1 cellular context compared by ENCODE assay signal in the genomic region with DNA sequence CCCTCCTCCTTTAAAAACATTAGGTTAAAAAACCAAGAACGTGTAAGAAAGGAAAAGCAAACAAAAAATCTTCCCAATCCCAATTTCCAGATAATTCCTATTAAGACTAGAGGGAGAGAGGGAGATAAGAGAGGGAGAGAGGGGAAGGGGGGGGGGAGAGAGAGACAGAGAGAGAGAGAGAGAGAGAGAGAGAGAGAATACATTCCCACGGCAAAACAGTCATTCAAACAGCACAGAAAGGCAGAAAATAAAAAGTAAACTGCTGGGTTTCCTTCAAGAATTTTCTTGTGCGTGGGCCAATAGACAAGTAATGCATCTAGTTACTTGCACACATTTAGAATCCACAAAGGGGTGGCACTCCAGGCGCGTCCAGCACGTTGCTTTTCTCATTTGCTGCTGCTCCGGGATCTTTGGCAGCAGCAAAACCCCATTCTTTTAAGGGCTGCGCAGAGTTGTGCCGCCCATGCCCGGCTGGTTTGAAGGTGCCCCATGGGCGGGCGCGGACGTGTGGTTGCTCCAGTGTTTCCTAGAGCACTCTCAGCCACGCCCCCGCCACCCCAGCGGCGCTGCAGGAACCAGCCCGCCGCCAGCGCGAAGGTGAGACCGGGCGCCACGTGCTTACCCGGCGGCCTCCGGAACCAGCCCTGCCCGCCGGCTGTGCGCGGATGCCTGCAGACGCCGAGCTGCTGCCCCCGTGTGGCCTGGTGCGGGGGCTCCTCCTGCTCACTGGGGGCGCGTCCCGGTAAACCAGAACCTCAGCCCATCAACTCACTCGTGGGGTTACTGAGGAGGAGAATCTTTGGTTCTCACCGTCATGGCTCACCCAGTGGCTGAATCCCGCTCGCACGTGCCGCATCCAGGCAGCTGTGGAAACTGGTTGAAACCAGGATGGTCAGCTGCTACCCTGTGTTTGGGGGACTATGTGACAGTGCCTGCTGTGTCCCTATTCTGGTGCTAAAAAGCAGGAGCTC.
TF ChIP-seq lines count a peak whose summit lies in the region.

No MANE protein-coding gene starts in this region.

TF ChIP-seq in K562, 482 proteins besides CTCF, POLR2A, EP300 and RAD21 (continued from another document and continues in another):
- TF ChIP-seq NRF1 (conservative IDR thresholded peaks at IDR 0.05 in 1 of 2, IDR thresholded peaks at IDR 0.05 in 1 of 2) (0 out of 4 replicates have a peak, but pooled peaks of 1 of the 2 experiments have one; percentile 25), ZBED1 (IDR thresholded peaks at IDR 0.05) (0 out of 2 replicates have a peak, but pooled peaks have one; percentile 54), ZNF583 (CRISPR knock-in tag; IDR thresholded peaks at IDR 0.05) (no peak), ZNF444 (CRISPR knock-in tag; IDR thresholded peaks at IDR 0.05) (no peak), ZNF408 (CRISPR knock-in tag; IDR thresholded peaks at IDR 0.05; ENCODE audit: low read depth) (no peak), ZBTB1 (CRISPR knock-in tag; IDR thresholded peaks at IDR 0.05; ENCODE audit: borderline replicate concordance, low read depth) (peak; percentile 66; the same call in 1 of the 2 replicates), YY1 (IDR thresholded peaks at IDR 0.05; ENCODE audit: borderline replicate concordance in 1 of 3, control insufficient read depth in 1 of 3, extremely low read depth in 1 of 3, insufficient read depth in 3 of 3, insufficient read length in 1 of 3, insufficient replicate concordance in 2 of 3, low read depth in 1 of 3, low read length in 2 of 3) (peak in 2 of 3 experiments; percentile 31 to 44), NEUROD1 (IDR thresholded peaks at IDR 0.05; ENCODE audit: borderline replicate concordance, low read depth, low read length, partially characterized antibody) (no peak), HDAC1 (IDR thresholded peaks at IDR 0.05) (0 out of 4 replicates have a peak, but pooled peaks of 1 of the 2 experiments have one; percentile 28), GABPB1 (CRISPR knock-in tag; IDR thresholded peaks at IDR 0.05) (peak; percentile 57; the same call in 1 of the 2 replicates), NCOR1 (IDR thresholded peaks at IDR 0.05) (no peak), JUN (IDR thresholded peaks at IDR 0.05; ENCODE audit: borderline replicate concordance, low read depth, low read length) (peak; percentile 45; the same call in 1 of the 2 replicates), JUN (CRISPR knock-in tag; IDR thresholded peaks at IDR 0.05; ENCODE audit: borderline replicate concordance) (no peak), GABPA (tag; conservative IDR thresholded peaks at IDR 0.05; ENCODE audit: low read depth) (0 out of 2 replicates have a peak, but pooled peaks have one; percentile 15), ZNF212 (CRISPR knock-in tag; IDR thresholded peaks at IDR 0.05) (no peak), ZNF707 (CRISPR knock-in tag; conservative IDR thresholded peaks at IDR 0.05) (no peak), SMC3 (conservative IDR thresholded peaks at IDR 0.05; ENCODE audit: insufficient read depth, low read depth, low read length) (peak; percentile 66), ZNF263 (CRISPR knock-in tag; IDR thresholded peaks at IDR 0.05; ENCODE audit: borderline replicate concordance) (peak; percentile 44; the same call in 1 of the 2 replicates), TEAD4 (IDR thresholded peaks at IDR 0.05; ENCODE audit: low read length) (peak; percentile 25; the same call in 1 of the 2 replicates), TEAD4 (CRISPR knock-in tag; IDR thresholded peaks at IDR 0.05; ENCODE audit: borderline replicate concordance) (no peak), E2F3 (CRISPR knock-in tag; IDR thresholded peaks at IDR 0.05) (peak; percentile 70), CXXC5 (CRISPR knock-in tag; IDR thresholded peaks at IDR 0.05) (peak; percentile 80), ESRRA (IDR thresholded peaks at IDR 0.05; ENCODE audit: borderline replicate concordance, low read depth) (0 out of 2 replicates have a peak, but pooled peaks have one; percentile 15), CREB1 (IDR thresholded peaks at IDR 0.05) (no peak), CREB1 (CRISPR knock-in tag; IDR thresholded peaks at IDR 0.05) (peak; percentile 63; the same call in 1 of the 2 replicates), FOXK1 (CRISPR knock-in tag; IDR thresholded peaks at IDR 0.05; ENCODE audit: borderline replicate concordance) (0 out of 2 replicates have a peak, but pooled peaks have one; percentile 53)
- TF ChIP-seq, protein P1, sequence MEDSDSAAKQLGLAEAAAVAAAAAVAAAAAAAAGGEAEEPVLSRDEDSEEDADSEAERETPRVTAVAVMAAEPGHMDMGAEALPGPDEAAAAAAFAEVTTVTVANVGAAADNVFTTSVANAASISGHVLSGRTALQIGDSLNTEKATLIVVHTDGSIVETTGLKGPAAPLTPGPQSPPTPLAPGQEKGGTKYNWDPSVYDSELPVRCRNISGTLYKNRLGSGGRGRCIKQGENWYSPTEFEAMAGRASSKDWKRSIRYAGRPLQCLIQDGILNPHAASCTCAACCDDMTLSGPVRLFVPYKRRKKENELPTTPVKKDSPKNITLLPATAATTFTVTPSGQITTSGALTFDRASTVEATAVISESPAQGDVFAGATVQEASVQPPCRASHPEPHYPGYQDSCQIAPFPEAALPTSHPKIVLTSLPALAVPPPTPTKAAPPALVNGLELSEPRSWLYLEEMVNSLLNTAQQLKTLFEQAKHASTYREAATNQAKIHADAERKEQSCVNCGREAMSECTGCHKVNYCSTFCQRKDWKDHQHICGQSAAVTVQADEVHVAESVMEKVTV (CRISPR knock-in tag; IDR thresholded peaks at IDR 0.05): 0 out of 2 replicates have a peak, but pooled peaks have one; percentile 5
- TF ChIP-seq, protein P2, sequence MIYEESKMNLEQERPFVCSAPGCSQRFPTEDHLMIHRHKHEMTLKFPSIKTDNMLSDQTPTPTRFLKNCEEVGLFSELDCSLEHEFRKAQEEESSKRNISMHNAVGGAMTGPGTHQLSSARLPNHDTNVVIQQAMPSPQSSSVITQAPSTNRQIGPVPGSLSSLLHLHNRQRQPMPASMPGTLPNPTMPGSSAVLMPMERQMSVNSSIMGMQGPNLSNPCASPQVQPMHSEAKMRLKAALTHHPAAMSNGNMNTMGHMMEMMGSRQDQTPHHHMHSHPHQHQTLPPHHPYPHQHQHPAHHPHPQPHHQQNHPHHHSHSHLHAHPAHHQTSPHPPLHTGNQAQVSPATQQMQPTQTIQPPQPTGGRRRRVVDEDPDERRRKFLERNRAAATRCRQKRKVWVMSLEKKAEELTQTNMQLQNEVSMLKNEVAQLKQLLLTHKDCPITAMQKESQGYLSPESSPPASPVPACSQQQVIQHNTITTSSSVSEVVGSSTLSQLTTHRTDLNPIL (CRISPR knock-in tag; IDR thresholded peaks at IDR 0.05): no peak
- TF ChIP-seq, protein P3, sequence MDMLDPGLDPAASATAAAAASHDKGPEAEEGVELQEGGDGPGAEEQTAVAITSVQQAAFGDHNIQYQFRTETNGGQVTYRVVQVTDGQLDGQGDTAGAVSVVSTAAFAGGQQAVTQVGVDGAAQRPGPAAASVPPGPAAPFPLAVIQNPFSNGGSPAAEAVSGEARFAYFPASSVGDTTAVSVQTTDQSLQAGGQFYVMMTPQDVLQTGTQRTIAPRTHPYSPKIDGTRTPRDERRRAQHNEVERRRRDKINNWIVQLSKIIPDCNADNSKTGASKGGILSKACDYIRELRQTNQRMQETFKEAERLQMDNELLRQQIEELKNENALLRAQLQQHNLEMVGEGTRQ (CRISPR knock-in tag; IDR thresholded peaks at IDR 0.05): peak; percentile 49; the same call in 1 of the 2 replicates
- TF ChIP-seq, protein P4, sequence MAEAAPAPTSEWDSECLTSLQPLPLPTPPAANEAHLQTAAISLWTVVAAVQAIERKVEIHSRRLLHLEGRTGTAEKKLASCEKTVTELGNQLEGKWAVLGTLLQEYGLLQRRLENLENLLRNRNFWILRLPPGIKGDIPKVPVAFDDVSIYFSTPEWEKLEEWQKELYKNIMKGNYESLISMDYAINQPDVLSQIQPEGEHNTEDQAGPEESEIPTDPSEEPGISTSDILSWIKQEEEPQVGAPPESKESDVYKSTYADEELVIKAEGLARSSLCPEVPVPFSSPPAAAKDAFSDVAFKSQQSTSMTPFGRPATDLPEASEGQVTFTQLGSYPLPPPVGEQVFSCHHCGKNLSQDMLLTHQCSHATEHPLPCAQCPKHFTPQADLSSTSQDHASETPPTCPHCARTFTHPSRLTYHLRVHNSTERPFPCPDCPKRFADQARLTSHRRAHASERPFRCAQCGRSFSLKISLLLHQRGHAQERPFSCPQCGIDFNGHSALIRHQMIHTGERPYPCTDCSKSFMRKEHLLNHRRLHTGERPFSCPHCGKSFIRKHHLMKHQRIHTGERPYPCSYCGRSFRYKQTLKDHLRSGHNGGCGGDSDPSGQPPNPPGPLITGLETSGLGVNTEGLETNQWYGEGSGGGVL (CRISPR knock-in tag; IDR thresholded peaks at IDR 0.05): no peak
- TF ChIP-seq, protein P5, sequence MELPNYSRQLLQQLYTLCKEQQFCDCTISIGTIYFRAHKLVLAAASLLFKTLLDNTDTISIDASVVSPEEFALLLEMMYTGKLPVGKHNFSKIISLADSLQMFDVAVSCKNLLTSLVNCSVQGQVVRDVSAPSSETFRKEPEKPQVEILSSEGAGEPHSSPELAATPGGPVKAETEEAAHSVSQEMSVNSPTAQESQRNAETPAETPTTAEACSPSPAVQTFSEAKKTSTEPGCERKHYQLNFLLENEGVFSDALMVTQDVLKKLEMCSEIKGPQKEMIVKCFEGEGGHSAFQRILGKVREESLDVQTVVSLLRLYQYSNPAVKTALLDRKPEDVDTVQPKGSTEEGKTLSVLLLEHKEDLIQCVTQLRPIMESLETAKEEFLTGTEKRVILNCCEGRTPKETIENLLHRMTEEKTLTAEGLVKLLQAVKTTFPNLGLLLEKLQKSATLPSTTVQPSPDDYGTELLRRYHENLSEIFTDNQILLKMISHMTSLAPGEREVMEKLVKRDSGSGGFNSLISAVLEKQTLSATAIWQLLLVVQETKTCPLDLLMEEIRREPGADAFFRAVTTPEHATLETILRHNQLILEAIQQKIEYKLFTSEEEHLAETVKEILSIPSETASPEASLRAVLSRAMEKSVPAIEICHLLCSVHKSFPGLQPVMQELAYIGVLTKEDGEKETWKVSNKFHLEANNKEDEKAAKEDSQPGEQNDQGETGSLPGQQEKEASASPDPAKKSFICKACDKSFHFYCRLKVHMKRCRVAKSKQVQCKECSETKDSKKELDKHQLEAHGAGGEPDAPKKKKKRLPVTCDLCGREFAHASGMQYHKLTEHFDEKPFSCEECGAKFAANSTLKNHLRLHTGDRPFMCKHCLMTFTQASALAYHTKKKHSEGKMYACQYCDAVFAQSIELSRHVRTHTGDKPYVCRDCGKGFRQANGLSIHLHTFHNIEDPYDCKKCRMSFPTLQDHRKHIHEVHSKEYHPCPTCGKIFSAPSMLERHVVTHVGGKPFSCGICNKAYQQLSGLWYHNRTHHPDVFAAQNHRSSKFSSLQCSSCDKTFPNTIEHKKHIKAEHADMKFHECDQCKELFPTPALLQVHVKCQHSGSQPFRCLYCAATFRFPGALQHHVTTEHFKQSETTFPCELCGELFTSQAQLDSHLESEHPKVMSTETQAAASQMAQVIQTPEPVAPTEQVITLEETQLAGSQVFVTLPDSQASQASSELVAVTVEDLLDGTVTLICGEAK (IDR thresholded peaks at IDR 0.05): no peak
- TF ChIP-seq, protein P5 (CRISPR knock-in tag; IDR thresholded peaks at IDR 0.05): no peak
- TF ChIP-seq, protein P6, sequence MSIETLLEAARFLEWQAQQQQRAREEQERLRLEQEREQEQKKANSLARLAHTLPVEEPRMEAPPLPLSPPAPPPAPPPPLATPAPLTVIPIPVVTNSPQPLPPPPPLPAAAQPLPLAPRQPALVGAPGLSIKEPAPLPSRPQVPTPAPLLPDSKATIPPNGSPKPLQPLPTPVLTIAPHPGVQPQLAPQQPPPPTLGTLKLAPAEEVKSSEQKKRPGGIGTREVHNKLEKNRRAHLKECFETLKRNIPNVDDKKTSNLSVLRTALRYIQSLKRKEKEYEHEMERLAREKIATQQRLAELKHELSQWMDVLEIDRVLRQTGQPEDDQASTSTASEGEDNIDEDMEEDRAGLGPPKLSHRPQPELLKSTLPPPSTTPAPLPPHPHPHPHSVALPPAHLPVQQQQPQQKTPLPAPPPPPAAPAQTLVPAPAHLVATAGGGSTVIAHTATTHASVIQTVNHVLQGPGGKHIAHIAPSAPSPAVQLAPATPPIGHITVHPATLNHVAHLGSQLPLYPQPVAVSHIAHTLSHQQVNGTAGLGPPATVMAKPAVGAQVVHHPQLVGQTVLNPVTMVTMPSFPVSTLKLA (conservative IDR thresholded peaks at IDR 0.05): peak; percentile 76 to 90
